1 cellular context compared by ENCODE assay signal in the genomic region with DNA sequence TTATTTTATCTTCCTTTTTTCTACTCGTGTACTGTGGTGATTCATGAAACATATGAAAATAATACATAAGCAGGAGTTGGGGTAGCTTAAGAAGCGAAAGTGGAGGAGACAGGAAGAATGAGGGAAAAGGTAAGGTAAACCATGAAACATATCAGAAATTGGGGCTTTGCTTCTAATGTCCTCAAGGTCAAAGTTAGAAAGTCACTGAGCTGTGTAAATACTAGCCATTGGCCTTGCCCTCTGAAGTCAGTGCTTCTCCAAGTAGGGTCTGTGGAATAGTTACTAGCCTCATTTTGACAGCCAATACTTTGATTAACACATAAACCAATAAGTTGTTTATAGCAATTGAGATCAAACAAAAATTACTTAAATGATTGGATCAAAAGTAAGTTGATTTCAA.
A peak's percentile ranks its signal among the peaks of the same experiment; 100 is the strongest.
TF ChIP-seq lines count a peak whose summit lies in the region.

No MANE protein-coding gene starts in this region.

TF ChIP-seq in HepG2, 621 proteins besides CTCF, POLR2A, EP300 and RAD21 (continues in another document):
- TF ChIP-seq, protein P1, sequence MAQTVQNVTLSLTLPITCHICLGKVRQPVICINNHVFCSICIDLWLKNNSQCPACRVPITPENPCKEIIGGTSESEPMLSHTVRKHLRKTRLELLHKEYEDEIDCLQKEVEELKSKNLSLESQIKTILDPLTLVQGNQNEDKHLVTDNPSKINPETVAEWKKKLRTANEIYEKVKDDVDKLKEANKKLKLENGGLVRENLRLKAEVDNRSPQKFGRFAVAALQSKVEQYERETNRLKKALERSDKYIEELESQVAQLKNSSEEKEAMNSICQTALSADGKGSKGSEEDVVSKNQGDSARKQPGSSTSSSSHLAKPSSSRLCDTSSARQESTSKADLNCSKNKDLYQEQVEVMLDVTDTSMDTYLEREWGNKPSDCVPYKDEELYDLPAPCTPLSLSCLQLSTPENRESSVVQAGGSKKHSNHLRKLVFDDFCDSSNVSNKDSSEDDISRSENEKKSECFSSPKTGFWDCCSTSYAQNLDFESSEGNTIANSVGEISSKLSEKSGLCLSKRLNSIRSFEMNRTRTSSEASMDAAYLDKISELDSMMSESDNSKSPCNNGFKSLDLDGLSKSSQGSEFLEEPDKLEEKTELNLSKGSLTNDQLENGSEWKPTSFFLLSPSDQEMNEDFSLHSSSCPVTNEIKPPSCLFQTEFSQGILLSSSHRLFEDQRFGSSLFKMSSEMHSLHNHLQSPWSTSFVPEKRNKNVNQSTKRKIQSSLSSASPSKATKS (CRISPR knock-in tag; IDR thresholded peaks at IDR 0.05) = no peak
- 0 out of 2 replicates have a peak, but pooled peaks have one; percentile 37 for TF ChIP-seq ZNF17 (CRISPR knock-in tag; IDR thresholded peaks at IDR 0.05)
- TF ChIP-seq ZNF777 (CRISPR knock-in tag; IDR thresholded peaks at IDR 0.05) = no peak
- TF ChIP-seq ZBTB3 (CRISPR knock-in tag; IDR thresholded peaks at IDR 0.05; ENCODE audit: borderline replicate concordance, low read depth) = no peak
- TF ChIP-seq ZNF317 (CRISPR knock-in tag; IDR thresholded peaks at IDR 0.05) = no peak
- peak; percentile 46; the same call in 1 of the 2 replicates for TF ChIP-seq RXRB (CRISPR knock-in tag; IDR thresholded peaks at IDR 0.05; ENCODE audit: borderline replicate concordance)
- no peak for TF ChIP-seq ZNF672 (CRISPR knock-in tag; IDR thresholded peaks at IDR 0.05)
- TF ChIP-seq JUNB (CRISPR knock-in tag; IDR thresholded peaks at IDR 0.05; ENCODE audit: borderline replicate concordance) = no peak
- no peak for TF ChIP-seq ZSCAN29 (CRISPR knock-in tag; conservative IDR thresholded peaks at IDR 0.05)
- TF ChIP-seq FOXJ3 (CRISPR knock-in tag; IDR thresholded peaks at IDR 0.05; ENCODE audit: borderline replicate concordance) = no peak
- no peak for TF ChIP-seq SOX13 (IDR thresholded peaks at IDR 0.05)
- TF ChIP-seq SOX13 (CRISPR knock-in tag; conservative IDR thresholded peaks at IDR 0.05 in 1 of 2, IDR thresholded peaks at IDR 0.05 in 1 of 2) = 0 out of 4 replicates have a peak, but pooled peaks of 1 of the 2 experiments have one; percentile 12
- no peak for TF ChIP-seq MED13 (CRISPR knock-in tag; IDR thresholded peaks at IDR 0.05)
- TF ChIP-seq, protein P2, sequence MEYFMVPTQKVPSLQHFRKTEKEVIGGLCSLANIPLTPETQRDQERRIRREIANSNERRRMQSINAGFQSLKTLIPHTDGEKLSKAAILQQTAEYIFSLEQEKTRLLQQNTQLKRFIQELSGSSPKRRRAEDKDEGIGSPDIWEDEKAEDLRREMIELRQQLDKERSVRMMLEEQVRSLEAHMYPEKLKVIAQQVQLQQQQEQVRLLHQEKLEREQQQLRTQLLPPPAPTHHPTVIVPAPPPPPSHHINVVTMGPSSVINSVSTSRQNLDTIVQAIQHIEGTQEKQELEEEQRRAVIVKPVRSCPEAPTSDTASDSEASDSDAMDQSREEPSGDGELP (IDR thresholded peaks at IDR 0.05; ENCODE audit: borderline replicate concordance, low read depth) = no peak
- TF ChIP-seq ZNF234 (CRISPR knock-in tag; conservative IDR thresholded peaks at IDR 0.05) = no peak
- TF ChIP-seq, protein P3, sequence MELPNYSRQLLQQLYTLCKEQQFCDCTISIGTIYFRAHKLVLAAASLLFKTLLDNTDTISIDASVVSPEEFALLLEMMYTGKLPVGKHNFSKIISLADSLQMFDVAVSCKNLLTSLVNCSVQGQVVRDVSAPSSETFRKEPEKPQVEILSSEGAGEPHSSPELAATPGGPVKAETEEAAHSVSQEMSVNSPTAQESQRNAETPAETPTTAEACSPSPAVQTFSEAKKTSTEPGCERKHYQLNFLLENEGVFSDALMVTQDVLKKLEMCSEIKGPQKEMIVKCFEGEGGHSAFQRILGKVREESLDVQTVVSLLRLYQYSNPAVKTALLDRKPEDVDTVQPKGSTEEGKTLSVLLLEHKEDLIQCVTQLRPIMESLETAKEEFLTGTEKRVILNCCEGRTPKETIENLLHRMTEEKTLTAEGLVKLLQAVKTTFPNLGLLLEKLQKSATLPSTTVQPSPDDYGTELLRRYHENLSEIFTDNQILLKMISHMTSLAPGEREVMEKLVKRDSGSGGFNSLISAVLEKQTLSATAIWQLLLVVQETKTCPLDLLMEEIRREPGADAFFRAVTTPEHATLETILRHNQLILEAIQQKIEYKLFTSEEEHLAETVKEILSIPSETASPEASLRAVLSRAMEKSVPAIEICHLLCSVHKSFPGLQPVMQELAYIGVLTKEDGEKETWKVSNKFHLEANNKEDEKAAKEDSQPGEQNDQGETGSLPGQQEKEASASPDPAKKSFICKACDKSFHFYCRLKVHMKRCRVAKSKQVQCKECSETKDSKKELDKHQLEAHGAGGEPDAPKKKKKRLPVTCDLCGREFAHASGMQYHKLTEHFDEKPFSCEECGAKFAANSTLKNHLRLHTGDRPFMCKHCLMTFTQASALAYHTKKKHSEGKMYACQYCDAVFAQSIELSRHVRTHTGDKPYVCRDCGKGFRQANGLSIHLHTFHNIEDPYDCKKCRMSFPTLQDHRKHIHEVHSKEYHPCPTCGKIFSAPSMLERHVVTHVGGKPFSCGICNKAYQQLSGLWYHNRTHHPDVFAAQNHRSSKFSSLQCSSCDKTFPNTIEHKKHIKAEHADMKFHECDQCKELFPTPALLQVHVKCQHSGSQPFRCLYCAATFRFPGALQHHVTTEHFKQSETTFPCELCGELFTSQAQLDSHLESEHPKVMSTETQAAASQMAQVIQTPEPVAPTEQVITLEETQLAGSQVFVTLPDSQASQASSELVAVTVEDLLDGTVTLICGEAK (IDR thresholded peaks at IDR 0.05) = no peak
- TF ChIP-seq, protein P3 (CRISPR knock-in tag; IDR thresholded peaks at IDR 0.05) = no peak
- no peak for TF ChIP-seq ZNF569 (CRISPR knock-in tag; IDR thresholded peaks at IDR 0.05; ENCODE audit: borderline replicate concordance)
- TF ChIP-seq, protein P4, sequence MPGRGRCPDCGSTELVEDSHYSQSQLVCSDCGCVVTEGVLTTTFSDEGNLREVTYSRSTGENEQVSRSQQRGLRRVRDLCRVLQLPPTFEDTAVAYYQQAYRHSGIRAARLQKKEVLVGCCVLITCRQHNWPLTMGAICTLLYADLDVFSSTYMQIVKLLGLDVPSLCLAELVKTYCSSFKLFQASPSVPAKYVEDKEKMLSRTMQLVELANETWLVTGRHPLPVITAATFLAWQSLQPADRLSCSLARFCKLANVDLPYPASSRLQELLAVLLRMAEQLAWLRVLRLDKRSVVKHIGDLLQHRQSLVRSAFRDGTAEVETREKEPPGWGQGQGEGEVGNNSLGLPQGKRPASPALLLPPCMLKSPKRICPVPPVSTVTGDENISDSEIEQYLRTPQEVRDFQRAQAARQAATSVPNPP (CRISPR knock-in tag; IDR thresholded peaks at IDR 0.05) = no peak
- no peak for TF ChIP-seq ZNF678 (CRISPR knock-in tag; IDR thresholded peaks at IDR 0.05)
- no peak for TF ChIP-seq ZFAT (CRISPR knock-in tag; conservative IDR thresholded peaks at IDR 0.05)
- no peak for TF ChIP-seq AGO2 (optimal IDR thresholded peaks at IDR 0.05; ENCODE audit: low read depth, low read length)
- peak; percentile 47; the same call in 1 of the 2 replicates for TF ChIP-seq GATAD2A (CRISPR knock-in tag; IDR thresholded peaks at IDR 0.05)
- TF ChIP-seq ZNF263 (CRISPR knock-in tag; IDR thresholded peaks at IDR 0.05) = no peak
- TF ChIP-seq ZNF644 (CRISPR knock-in tag; IDR thresholded peaks at IDR 0.05; ENCODE audit: low read depth) = no peak
- TF ChIP-seq ARHGAP35 (CRISPR knock-in tag; IDR thresholded peaks at IDR 0.05; ENCODE audit: borderline replicate concordance) = no peak
- no peak for TF ChIP-seq ZNF20 (CRISPR knock-in tag; IDR thresholded peaks at IDR 0.05)
- TF ChIP-seq, protein P5, sequence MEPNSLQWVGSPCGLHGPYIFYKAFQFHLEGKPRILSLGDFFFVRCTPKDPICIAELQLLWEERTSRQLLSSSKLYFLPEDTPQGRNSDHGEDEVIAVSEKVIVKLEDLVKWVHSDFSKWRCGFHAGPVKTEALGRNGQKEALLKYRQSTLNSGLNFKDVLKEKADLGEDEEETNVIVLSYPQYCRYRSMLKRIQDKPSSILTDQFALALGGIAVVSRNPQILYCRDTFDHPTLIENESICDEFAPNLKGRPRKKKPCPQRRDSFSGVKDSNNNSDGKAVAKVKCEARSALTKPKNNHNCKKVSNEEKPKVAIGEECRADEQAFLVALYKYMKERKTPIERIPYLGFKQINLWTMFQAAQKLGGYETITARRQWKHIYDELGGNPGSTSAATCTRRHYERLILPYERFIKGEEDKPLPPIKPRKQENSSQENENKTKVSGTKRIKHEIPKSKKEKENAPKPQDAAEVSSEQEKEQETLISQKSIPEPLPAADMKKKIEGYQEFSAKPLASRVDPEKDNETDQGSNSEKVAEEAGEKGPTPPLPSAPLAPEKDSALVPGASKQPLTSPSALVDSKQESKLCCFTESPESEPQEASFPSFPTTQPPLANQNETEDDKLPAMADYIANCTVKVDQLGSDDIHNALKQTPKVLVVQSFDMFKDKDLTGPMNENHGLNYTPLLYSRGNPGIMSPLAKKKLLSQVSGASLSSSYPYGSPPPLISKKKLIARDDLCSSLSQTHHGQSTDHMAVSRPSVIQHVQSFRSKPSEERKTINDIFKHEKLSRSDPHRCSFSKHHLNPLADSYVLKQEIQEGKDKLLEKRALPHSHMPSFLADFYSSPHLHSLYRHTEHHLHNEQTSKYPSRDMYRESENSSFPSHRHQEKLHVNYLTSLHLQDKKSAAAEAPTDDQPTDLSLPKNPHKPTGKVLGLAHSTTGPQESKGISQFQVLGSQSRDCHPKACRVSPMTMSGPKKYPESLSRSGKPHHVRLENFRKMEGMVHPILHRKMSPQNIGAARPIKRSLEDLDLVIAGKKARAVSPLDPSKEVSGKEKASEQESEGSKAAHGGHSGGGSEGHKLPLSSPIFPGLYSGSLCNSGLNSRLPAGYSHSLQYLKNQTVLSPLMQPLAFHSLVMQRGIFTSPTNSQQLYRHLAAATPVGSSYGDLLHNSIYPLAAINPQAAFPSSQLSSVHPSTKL (CRISPR knock-in tag; IDR thresholded peaks at IDR 0.05) = peak; percentile 79
- TF ChIP-seq, protein P6, sequence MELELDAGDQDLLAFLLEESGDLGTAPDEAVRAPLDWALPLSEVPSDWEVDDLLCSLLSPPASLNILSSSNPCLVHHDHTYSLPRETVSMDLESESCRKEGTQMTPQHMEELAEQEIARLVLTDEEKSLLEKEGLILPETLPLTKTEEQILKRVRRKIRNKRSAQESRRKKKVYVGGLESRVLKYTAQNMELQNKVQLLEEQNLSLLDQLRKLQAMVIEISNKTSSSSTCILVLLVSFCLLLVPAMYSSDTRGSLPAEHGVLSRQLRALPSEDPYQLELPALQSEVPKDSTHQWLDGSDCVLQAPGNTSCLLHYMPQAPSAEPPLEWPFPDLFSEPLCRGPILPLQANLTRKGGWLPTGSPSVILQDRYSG (CRISPR knock-in tag; IDR thresholded peaks at IDR 0.05) = no peak
- no peak for TF ChIP-seq ZNF850 (CRISPR knock-in tag; conservative IDR thresholded peaks at IDR 0.05)
- no peak for TF ChIP-seq ZNF225 (CRISPR knock-in tag; IDR thresholded peaks at IDR 0.05)
- TF ChIP-seq MAFG (CRISPR knock-in tag; IDR thresholded peaks at IDR 0.05) = no peak
- TF ChIP-seq, protein P7, sequence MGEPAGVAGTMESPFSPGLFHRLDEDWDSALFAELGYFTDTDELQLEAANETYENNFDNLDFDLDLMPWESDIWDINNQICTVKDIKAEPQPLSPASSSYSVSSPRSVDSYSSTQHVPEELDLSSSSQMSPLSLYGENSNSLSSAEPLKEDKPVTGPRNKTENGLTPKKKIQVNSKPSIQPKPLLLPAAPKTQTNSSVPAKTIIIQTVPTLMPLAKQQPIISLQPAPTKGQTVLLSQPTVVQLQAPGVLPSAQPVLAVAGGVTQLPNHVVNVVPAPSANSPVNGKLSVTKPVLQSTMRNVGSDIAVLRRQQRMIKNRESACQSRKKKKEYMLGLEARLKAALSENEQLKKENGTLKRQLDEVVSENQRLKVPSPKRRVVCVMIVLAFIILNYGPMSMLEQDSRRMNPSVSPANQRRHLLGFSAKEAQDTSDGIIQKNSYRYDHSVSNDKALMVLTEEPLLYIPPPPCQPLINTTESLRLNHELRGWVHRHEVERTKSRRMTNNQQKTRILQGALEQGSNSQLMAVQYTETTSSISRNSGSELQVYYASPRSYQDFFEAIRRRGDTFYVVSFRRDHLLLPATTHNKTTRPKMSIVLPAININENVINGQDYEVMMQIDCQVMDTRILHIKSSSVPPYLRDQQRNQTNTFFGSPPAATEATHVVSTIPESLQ (CRISPR knock-in tag; conservative IDR thresholded peaks at IDR 0.05) = no peak
- TF ChIP-seq, protein P8, sequence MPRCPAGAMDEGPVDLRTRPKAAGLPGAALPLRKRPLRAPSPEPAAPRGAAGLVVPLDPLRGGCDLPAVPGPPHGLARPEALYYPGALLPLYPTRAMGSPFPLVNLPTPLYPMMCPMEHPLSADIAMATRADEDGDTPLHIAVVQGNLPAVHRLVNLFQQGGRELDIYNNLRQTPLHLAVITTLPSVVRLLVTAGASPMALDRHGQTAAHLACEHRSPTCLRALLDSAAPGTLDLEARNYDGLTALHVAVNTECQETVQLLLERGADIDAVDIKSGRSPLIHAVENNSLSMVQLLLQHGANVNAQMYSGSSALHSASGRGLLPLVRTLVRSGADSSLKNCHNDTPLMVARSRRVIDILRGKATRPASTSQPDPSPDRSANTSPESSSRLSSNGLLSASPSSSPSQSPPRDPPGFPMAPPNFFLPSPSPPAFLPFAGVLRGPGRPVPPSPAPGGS (CRISPR knock-in tag; IDR thresholded peaks at IDR 0.05) = no peak
